In the genomic region with DNA sequence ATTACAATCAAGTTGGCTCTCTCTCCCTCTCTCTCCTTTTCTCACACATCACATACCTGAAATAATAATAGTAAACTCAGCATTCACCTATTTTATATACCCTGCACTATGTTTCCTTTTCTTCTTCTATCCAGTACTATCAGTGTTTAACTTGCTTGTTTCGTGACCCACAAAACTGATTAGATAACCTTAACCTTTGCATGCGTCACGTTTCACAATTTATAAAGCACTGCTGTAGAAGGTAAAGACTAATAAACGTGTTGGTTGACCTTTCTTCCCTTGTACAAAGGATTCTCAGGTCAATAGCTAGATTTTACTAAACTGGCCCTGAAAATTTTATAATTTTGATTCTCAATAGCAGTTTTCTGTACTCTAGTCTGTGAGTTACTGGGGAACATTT, we compare ENCODE assay signal across 27 cellular contexts.
"Had no signal": no experiment of that assay in that cellular context is flagged by ENCODE, and none has a peak within 500 bp of the region (broad histone marks: within the 10 kb centered on the region; RNA-seq: fewer than 3 reads in every experiment).

No MANE protein-coding gene starts in this region.

- H3K9me3 ChIP-seq: ovary, psoas muscle, suprapubic skin, testis, tibial artery, transverse colon, upper lobe of right lung, uterus had no signal

- ATAC-seq: naive thymus-derived CD4-positive, alpha-beta T cell; natural killer cell; psoas muscle; right cardiac atrium; sciatic nerve; stimulated activated memory B cell treated with anti-CD40 and anti-IgM and Interleukin-4, amounts not matched to agents 10 μg/mL and 1 μg/mL and 100 μg/mL, for 72 hours; stimulated activated naive CD8-positive, alpha-beta T cell treated with anti-CD3 and anti-CD28 coated beads, Interleukin-15, amount 100 ng/mL, for 72 hours; stimulated activated naive CD8-positive, alpha-beta T cell treated with anti-CD3 and anti-CD28 coated beads, Interleukin-15, Interleukin-2, amounts not matched to agents 100 U/mL and 50 U/mL, for 24 hours; upper lobe of right lung had no signal

- H3K4me3 ChIP-seq: neural progenitor cell, ovary, psoas muscle, skin epidermis, suprapubic skin, testis, tibial artery, transverse colon, upper lobe of right lung, uterus had no signal

- H3K36me3 Mint-ChIP-seq: naive thymus-derived CD4-positive, alpha-beta T cell; natural killer cell; neural progenitor cell; stimulated activated memory B cell treated with anti-CD40 and anti-IgM and Interleukin-4, amounts not matched to agents 10 μg/mL and 1 μg/mL and 100 μg/mL, for 72 hours; type B pancreatic cell had no signal

- H3K4me1 ChIP-seq: neural progenitor cell, psoas muscle, suprapubic skin, testis, tibial artery, transverse colon, upper lobe of right lung, uterus had no signal

- H3K27ac Mint-ChIP-seq: naive thymus-derived CD4-positive, alpha-beta T cell; natural killer cell; neural progenitor cell; stimulated activated memory B cell treated with anti-CD40 and anti-IgM and Interleukin-4, amounts not matched to agents 10 μg/mL and 1 μg/mL and 100 μg/mL, for 72 hours; stimulated activated naive CD8-positive, alpha-beta T cell treated with anti-CD3 and anti-CD28 coated beads, Interleukin-15, amount 100 ng/mL, for 72 hours; type B pancreatic cell had no signal

- H3K27me3 Mint-ChIP-seq: naive thymus-derived CD4-positive, alpha-beta T cell; stimulated activated memory B cell treated with anti-CD40 and anti-IgM and Interleukin-4, amounts not matched to agents 10 μg/mL and 1 μg/mL and 100 μg/mL, for 72 hours; stimulated activated naive CD8-positive, alpha-beta T cell treated with anti-CD3 and anti-CD28 coated beads, Interleukin-15, amount 100 ng/mL, for 72 hours; type B pancreatic cell had no signal

- DNase-seq: naive thymus-derived CD4-positive, alpha-beta T cell; natural killer cell; occipital lobe; ovary; psoas muscle; right cardiac atrium; stimulated activated CD4-positive, alpha-beta T cell treated with anti-CD3 and anti-CD28 coated beads, Interleukin-15, amount 100 ng/mL, for 24 hours; stimulated activated CD4-positive, alpha-beta T cell treated with anti-CD3 and anti-CD28 coated beads, Interleukin-2, amount 100 ng/mL, for 24 hours; stimulated activated CD4-positive, alpha-beta T cell treated with anti-CD3 and anti-CD28 coated beads, Interleukin-2, amount 100 ng/mL, for 48 hours; stimulated activated CD4-positive, alpha-beta T cell treated with anti-CD3 and anti-CD28 coated beads, Interleukin-4, amount 100 ng/mL, for 24 hours; stimulated activated CD8-positive, alpha-beta memory T cell treated with anti-CD3 and anti-CD28 coated beads, Interleukin-4, amount 100 ng/mL, for 48 hours; stimulated activated naive CD4-positive, alpha-beta T cell; stimulated activated naive CD8-positive, alpha-beta T cell treated with anti-CD3 and anti-CD28 coated beads, Interleukin-15, amount 100 ng/mL, for 72 hours; stimulated activated naive CD8-positive, alpha-beta T cell treated with anti-CD3 and anti-CD28 coated beads, Interleukin-15, Interleukin-2, amounts not matched to agents 100 U/mL and 50 U/mL, for 24 hours; substantia nigra; testis; tibial artery; transverse colon; upper lobe of right lung; uterus had no signal

- H3K36me3 ChIP-seq: neural progenitor cell, ovary, suprapubic skin, tibial artery, transverse colon, upper lobe of right lung, uterus had no signal

- H3K9me3 Mint-ChIP-seq: nephron; neural progenitor cell; stimulated activated memory B cell treated with anti-CD40 and anti-IgM and Interleukin-4, amounts not matched to agents 10 μg/mL and 1 μg/mL and 100 μg/mL, for 72 hours; type B pancreatic cell had no signal

- H3K27me3 ChIP-seq: neural progenitor cell, ovary, suprapubic skin, testis, tibial artery, transverse colon, upper lobe of right lung, uterus had no signal

- H3K4me1 Mint-ChIP-seq: naive thymus-derived CD4-positive, alpha-beta T cell; natural killer cell; neural progenitor cell; stimulated activated memory B cell treated with anti-CD40 and anti-IgM and Interleukin-4, amounts not matched to agents 10 μg/mL and 1 μg/mL and 100 μg/mL, for 72 hours; stimulated activated naive CD8-positive, alpha-beta T cell treated with anti-CD3 and anti-CD28 coated beads, Interleukin-15, amount 100 ng/mL, for 72 hours had no signal

- H3K27ac ChIP-seq: neural progenitor cell, ovary, psoas muscle, skin epidermis, suprapubic skin, testis, tibial artery, transverse colon, upper lobe of right lung, uterus had no signal

- H3K4me3 Mint-ChIP-seq: naive thymus-derived CD4-positive, alpha-beta T cell; natural killer cell; nephron; neural progenitor cell; stimulated activated memory B cell treated with anti-CD40 and anti-IgM and Interleukin-4, amounts not matched to agents 10 μg/mL and 1 μg/mL and 100 μg/mL, for 72 hours; stimulated activated naive CD8-positive, alpha-beta T cell treated with anti-CD3 and anti-CD28 coated beads, Interleukin-15, amount 100 ng/mL, for 72 hours; type B pancreatic cell had no signal
